ENCODE assay signal across 8 cellular contexts in genomic region chr6:117677553-117678131, GRCh38. TPM values are rescaled to one million over a fixed set of nuclear protein-coding genes. Genes with fewer than 3 reads are reported as not detected.
A peak's percentile ranks its signal among the peaks of the same experiment; 100 is the strongest.
DNase-seq lines count a peak whose midpoint lies in the region; ATAC-seq lines count a peak whose summit lies in the region.

No MANE protein-coding gene starts in this region.

- H3K9me3 Mint-ChIP-seq in stimulated activated naive CD8-positive, alpha-beta T cell treated with anti-CD3 and anti-CD28 coated beads, Interleukin-15, amount 100 ng/mL, for 72 hours = no peaks in the 10 kb centered on the region

- H3K27ac Mint-ChIP-seq in T-helper 17 cell = peak overlapping the region; percentile 90
- no peak overlapping the region for H3K27ac Mint-ChIP-seq in stimulated activated naive CD8-positive, alpha-beta T cell treated with anti-CD3 and anti-CD28 coated beads, Interleukin-15, amount 100 ng/mL, for 72 hours

- no peaks in the 10 kb centered on the region for H3K27me3 Mint-ChIP-seq in T-helper 17 cell
- H3K27me3 Mint-ChIP-seq in stimulated activated naive CD8-positive, alpha-beta T cell treated with anti-CD3 and anti-CD28 coated beads, Interleukin-15, amount 100 ng/mL, for 72 hours = no peaks in the 10 kb centered on the region

- peak; percentile 8 for DNase-seq in activated naive CD4-positive, alpha-beta T cell treated with Interleukin-2 at 50 U/mL for 16 hours
- no peak for DNase-seq in activated naive CD4-positive, alpha-beta T cell (lab: John Stamatoyannopoulos, UW)
- DNase-seq in T-helper 17 cell (no peak), fibroblast of gingiva (ENCODE audit: low read depth) (peak; percentile 54), NCI-H2107 treated with DMSO at 0.1 percent for 48 hours (lab: John Stamatoyannopoulos, UW; ENCODE audit: unreplicated experiment) (no peak), SW 1271 (lab: John Stamatoyannopoulos, UW) (no peak)
- DNase-seq in stimulated activated naive CD8-positive, alpha-beta T cell treated with anti-CD3 and anti-CD28 coated beads, Interleukin-15, amount 100 ng/mL, for 72 hours = no peak

- no peak for ATAC-seq in T-helper 17 cell
- no peak for ATAC-seq in stimulated activated naive CD8-positive, alpha-beta T cell treated with anti-CD3 and anti-CD28 coated beads, Interleukin-15, amount 100 ng/mL, for 72 hours
- no peak for ATAC-seq in GM21528 (IDR thresholded peaks at IDR 0.05; ENCODE audit: low FRiP score, unreplicated experiment)

- H3K4me3 Mint-ChIP-seq in T-helper 17 cell = peak overlapping the region; percentile 88
- H3K4me3 Mint-ChIP-seq in stimulated activated naive CD8-positive, alpha-beta T cell treated with anti-CD3 and anti-CD28 coated beads, Interleukin-15, amount 100 ng/mL, for 72 hours = peak overlapping the region; percentile 70 to 93

- peaks cover 2% of the 10 kb centered on the region for H3K36me3 Mint-ChIP-seq in T-helper 17 cell (ENCODE audit: low read depth)

- H3K4me1 Mint-ChIP-seq in T-helper 17 cell = peaks cover 60% of the 10 kb centered on the region
- peaks cover 73% of the 10 kb centered on the region for H3K4me1 Mint-ChIP-seq in stimulated activated naive CD8-positive, alpha-beta T cell treated with anti-CD3 and anti-CD28 coated beads, Interleukin-15, amount 100 ng/mL, for 72 hours

- H3K9me3 ChIP-seq in T-helper 17 cell (ENCODE audit: control insufficient read depth, low read length, poor library complexity, severe bottlenecking) = no peaks in the 10 kb centered on the region

RNA-seq across cellular contexts. Expression of gene NUS1, which starts 2.4 kb away (rescaled TPM):
- 10 to 100 TPM; 21.9 to 26.0 TPM for total RNA-seq in T-helper 17 cell

Comparison
In these comparisons a context has a peak if more than half of its experiments do, and no peak if none do; other contexts are left out.
1. DNase-seq: peak in activated naive CD4-positive, alpha-beta T cell treated with Interleukin-2 at 50 U/mL for 16 hours (single experiment) and fibroblast of gingiva (single experiment); none in activated naive CD4-positive, alpha-beta T cell (0 of 4), T-helper 17 cell (0 of 3), stimulated activated naive CD8-positive, alpha-beta T cell treated with anti-CD3 and anti-CD28 coated beads, Interleukin-15, amount 100 ng/mL, for 72 hours (0 of 2), NCI-H2107 treated with DMSO at 0.1 percent for 48 hours (single experiment) and SW 1271 (0 of 2).